Comparison of ENCODE assay signal across 8 cellular contexts in the genomic region with DNA sequence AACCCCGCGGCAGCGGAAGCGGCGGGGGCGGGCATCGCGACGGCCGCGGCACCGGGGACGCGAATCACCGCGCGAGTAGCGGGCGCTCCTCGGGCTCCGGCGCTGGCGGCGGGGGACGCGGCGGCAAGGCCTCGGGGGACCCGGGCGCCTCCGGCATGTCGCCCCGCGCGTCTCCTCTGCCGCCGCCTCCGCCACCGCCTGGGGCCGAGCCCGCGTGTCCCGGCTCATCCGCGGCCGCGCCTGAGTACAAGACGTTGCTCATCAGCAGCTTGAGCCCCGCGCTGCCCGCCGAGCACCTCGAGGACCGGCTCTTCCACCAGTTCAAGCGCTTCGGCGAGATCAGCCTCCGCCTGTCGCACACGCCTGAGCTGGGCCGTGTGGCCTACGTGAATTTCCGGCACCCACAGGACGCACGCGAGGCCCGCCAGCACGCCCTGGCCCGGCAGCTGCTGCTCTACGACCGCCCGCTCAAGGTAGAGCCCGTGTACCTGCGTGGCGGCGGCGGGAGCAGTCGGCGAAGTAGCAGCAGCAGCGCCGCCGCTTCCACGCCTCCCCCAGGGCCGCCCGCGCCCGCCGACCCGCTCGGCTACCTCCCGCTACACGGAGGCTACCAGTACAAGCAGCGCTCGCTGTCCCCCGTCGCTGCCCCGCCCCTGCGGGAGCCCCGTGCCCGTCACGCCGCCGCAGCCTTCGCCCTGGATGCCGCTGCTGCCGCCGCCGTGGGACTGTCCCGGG. TPM values are rescaled to one million over a fixed set of nuclear protein-coding genes. Genes with fewer than 3 reads are reported as not detected.
DNase-seq lines count a peak whose midpoint lies in the region; ATAC-seq, FAIRE-seq and TF ChIP-seq lines count a peak whose summit lies in the region.

No MANE protein-coding gene starts in this region.

- FAIRE-seq in pancreas (lab: Jason Lieb, UNC): no peak

- peaks cover 14% of the 10 kb centered on the region for H3K36me3 Mint-ChIP-seq in glutamatergic neuron (ENCODE audit: unreplicated experiment)

- no peaks in the 10 kb centered on the region for H3K9me3 ChIP-seq in pancreas

- H3K27ac ChIP-seq in pancreas: peak overlapping the region; percentile 69 to 80 (median 72)

- H3K4me3 Mint-ChIP-seq in glutamatergic neuron (ENCODE audit: unreplicated experiment): peak overlapping the region; percentile 88

- ATAC-seq in GM21825 (IDR thresholded peaks at IDR 0.05; ENCODE audit: unreplicated experiment) (peak; percentile 2), pancreas (peak in 1 of 4 donors; percentile 18)

- H3K4me3 ChIP-seq in NB4 (ENCODE audit: low read depth, low read length) (peak overlapping the region; percentile 71), pancreas (peak overlapping the region; percentile 60 to 88 (median 71))

- peaks cover 0 to 34% (median 14%) of the 10 kb centered on the region in 3 donors for H3K36me3 ChIP-seq in pancreas

- peak; percentile 52 for DNase-seq in EH (ENCODE audit: low read depth)
- peak; percentile 49 for DNase-seq in NB4 (ENCODE audit: low read depth)
- DNase-seq in activated naive CD4-positive, alpha-beta T cell treated with Interleukin-2 at 50 U/mL for 16 hours: peak; percentile 62
- DNase-seq in glutamatergic neuron: peak; percentile 50
- peak; percentile 22 to 86 (median 56) for DNase-seq in pancreas
- no peak for DNase-seq in KG1 (lab: John Stamatoyannopoulos, UW)
- DNase-seq in COLO829 (ENCODE audit: low spot score): no peak

- TF ChIP-seq POLR2A in NB4 (IDR thresholded peaks at IDR 0.05; ENCODE audit: extremely low read depth, insufficient read length): no peak

- H3K9me3 Mint-ChIP-seq in glutamatergic neuron (ENCODE audit: unreplicated experiment): peaks cover 12% of the 10 kb centered on the region

- intact Hi-C loops in pancreas (cut with DNase I): loop anchor here in 1 of 3 donors (10.0 kb wide), 1 partner anchor 413 kb away; no protein-coding TSS in a partner anchor

- peaks cover 5% of the 10 kb centered on the region for H3K27me3 Mint-ChIP-seq in glutamatergic neuron (ENCODE audit: unreplicated experiment)

- no peak for TF ChIP-seq CTCF in NB4 (IDR thresholded peaks at IDR 0.05; ENCODE audit: low read depth, low read length)
- no peak for TF ChIP-seq CTCF in glutamatergic neuron (IDR thresholded peaks at IDR 0.05; ENCODE audit: partially characterized antibody, unreplicated experiment)
- TF ChIP-seq CTCF in pancreas (IDR thresholded peaks at IDR 0.05): no peak

- H3K27ac Mint-ChIP-seq in glutamatergic neuron (ENCODE audit: unreplicated experiment): peak overlapping the region; percentile 88

- H3K27me3 ChIP-seq in pancreas: no peaks in the 10 kb centered on the region

- peaks cover 32% of the 10 kb centered on the region for H3K4me1 Mint-ChIP-seq in glutamatergic neuron (ENCODE audit: low read depth, unreplicated experiment)

- 1 to 2% methylated on average over 53 to 109 of the region's 109 CpGs for WGBS in pancreas, 2 donors

- H3K4me1 ChIP-seq in pancreas: peaks cover 38 to 60% (median 47%) of the 10 kb centered on the region in 3 donors

RNA-seq across cellular contexts. Expression of a gene that starts 0.6 kb away (rescaled TPM):
- 52.5 TPM for total RNA-seq in glutamatergic neuron (ENCODE audit: unreplicated experiment)
- 10 to 100 TPM; 12.6 to 19.0 (median 17.7) TPM for total RNA-seq in pancreas
- 1 to 10 TPM; 6.4 to 8.9 TPM for polyA plus RNA-seq in pancreas

RNA-seq across cellular contexts. Expression of a gene that starts 6.6 kb away (rescaled TPM):
- total RNA-seq in glutamatergic neuron (ENCODE audit: unreplicated experiment): 104 TPM
- total RNA-seq in pancreas: 10 to 100 TPM; 30.6 to 62.2 (median 51.6) TPM
- 10 to 100 TPM; 34.1 to 74.4 TPM for polyA plus RNA-seq in pancreas

Comparison
In these comparisons a context has a peak if more than half of its experiments do, and no peak if none do; other contexts are left out.
1. DNase-seq: peak in EH (single experiment), NB4 (single experiment), activated naive CD4-positive, alpha-beta T cell treated with Interleukin-2 at 50 U/mL for 16 hours (single experiment), glutamatergic neuron (single experiment) and pancreas (6 of 6); none in KG1 (single experiment) and COLO829 (single experiment).